Comparison of ENCODE assay signal across 1 cellular context in genomic region chr13:110911880-110912279, GRCh38.
TF ChIP-seq lines count a peak whose summit lies in the region.

No MANE protein-coding gene starts in this region.

TF ChIP-seq in endothelial cell of umbilical vein, 7 proteins besides CTCF, POLR2A, EP300 and RAD21 (continued from another document):
- no peak for TF ChIP-seq MAX (IDR thresholded peaks at IDR 0.05; ENCODE audit: insufficient read depth, insufficient read length)
- no peak for TF ChIP-seq GATA2 (IDR thresholded peaks at IDR 0.05; ENCODE audit: insufficient read depth, insufficient read length, low read depth, low read length)
- no peak for TF ChIP-seq POLR2AphosphoS5 (IDR thresholded peaks at IDR 0.05; ENCODE audit: insufficient read depth, low read depth, low read length)
- no peak for TF ChIP-seq EZH2 (IDR thresholded peaks at IDR 0.05; ENCODE audit: borderline replicate concordance, low read depth, low read length, severe bottlenecking)
TF ChIP-seq in endothelial cell of umbilical vein: peak in this region for 0.
